ENCODE assay signal across 8 cellular contexts in the genomic region with DNA sequence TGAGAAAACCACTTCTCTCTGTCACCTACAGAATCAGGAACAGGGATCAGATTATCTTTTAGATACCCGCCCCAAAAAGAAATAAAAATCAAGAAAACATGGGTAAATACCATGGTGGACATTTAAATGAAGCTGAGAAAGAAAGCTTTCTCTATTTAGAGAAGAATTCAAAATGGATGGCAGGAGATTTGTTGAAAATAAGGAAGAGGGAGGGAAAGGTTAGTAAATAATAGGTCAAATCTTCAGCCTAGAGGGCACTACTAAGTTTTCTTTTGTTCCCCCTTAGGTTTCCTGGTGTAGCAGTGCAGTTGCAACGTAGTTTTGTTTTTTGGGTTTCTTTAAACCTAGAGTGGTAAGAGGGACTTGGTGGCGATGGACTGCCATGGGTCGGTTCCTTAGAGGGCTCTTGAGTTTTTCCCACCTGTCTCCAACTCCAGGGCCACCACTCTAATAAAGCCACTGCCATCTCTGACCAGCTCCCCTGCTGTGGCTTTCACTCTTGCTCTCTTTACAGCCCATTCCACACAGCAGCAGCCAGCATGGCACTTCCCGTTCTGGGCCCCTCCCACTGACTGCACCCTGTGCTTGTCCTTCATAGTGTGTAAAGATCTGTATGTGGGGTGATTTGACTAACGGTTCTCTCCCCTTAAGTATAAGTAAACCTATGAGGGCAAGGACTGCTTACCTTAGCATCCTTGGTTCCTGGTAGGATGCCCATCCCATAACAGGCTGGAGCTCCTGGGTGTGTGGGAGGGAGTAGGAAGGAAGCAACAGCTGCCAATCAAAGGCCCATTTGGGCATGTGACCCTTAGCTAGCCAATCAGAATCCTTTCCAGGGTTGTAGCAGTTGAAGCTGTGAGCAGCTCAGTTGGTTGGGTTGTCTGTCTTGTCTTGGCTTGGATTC.
DNase-seq lines count a peak whose midpoint lies in the region; ATAC-seq and TF ChIP-seq lines count a peak whose summit lies in the region.

No MANE protein-coding gene starts in this region.

- ATAC-seq in HG02798 (IDR thresholded peaks at IDR 0.05; ENCODE audit: poor library complexity, unreplicated experiment) = peak; percentile 79
- ATAC-seq in activated T-helper 17 cell treated with anti-CD3 and anti-CD28 coated beads, Interleukin-2, amount 50 U/mL, for 72 hours (replicated peaks) = peak; percentile 80

- no peaks in the 10 kb centered on the region for H3K36me3 Mint-ChIP-seq in activated T-helper 17 cell treated with anti-CD3 and anti-CD28 coated beads, Interleukin-2, amount 50 U/mL, for 72 hours (ENCODE audit: low read depth)
- H3K36me3 Mint-ChIP-seq in osteocyte (ENCODE audit: unreplicated experiment) = no peaks in the 10 kb centered on the region

- H3K27ac Mint-ChIP-seq in activated T-helper 17 cell treated with anti-CD3 and anti-CD28 coated beads, Interleukin-2, amount 50 U/mL, for 72 hours = no peak overlapping the region
- H3K27ac Mint-ChIP-seq in osteocyte (ENCODE audit: unreplicated experiment) = no peak overlapping the region

- TF ChIP-seq CTCF in NB4 (IDR thresholded peaks at IDR 0.05; ENCODE audit: low read depth, low read length) (no peak), osteocyte (IDR thresholded peaks at IDR 0.05) (no peak)

- peak overlapping the region; percentile 62 for H3K4me3 Mint-ChIP-seq in activated T-helper 17 cell treated with anti-CD3 and anti-CD28 coated beads, Interleukin-2, amount 50 U/mL, for 72 hours
- no peak overlapping the region for H3K4me3 Mint-ChIP-seq in osteocyte (ENCODE audit: unreplicated experiment)

- H3K9me3 Mint-ChIP-seq in activated T-helper 17 cell treated with anti-CD3 and anti-CD28 coated beads, Interleukin-2, amount 50 U/mL, for 72 hours = no peaks in the 10 kb centered on the region
- H3K9me3 Mint-ChIP-seq in osteocyte (ENCODE audit: unreplicated experiment) = no peaks in the 10 kb centered on the region

- DNase-seq in stimulated activated CD4-positive, alpha-beta T cell treated with anti-CD3 and anti-CD28 coated beads, Interleukin-15, amount 100 ng/mL, for 24 hours = peak; percentile 48
- DNase-seq in stimulated activated CD4-positive, alpha-beta T cell treated with anti-CD3 and anti-CD28 coated beads, Interleukin-12 subunit alpha, Interleukin-12 subunit beta, amount 100 ng/mL, for 4 hours = no peak
- DNase-seq in NB4 (ENCODE audit: low read depth) (peak; percentile 94), medulla oblongata (ENCODE audit: extremely low spot score) (peak; percentile 74), NCI-H1930 (lab: John Stamatoyannopoulos, UW) (no peak), osteocyte (ENCODE audit: extremely low spot score, unreplicated experiment) (no peak)

- H3K4me3 ChIP-seq in NB4 (ENCODE audit: low read depth, low read length) = peak overlapping the region; percentile 65

- H3K27me3 Mint-ChIP-seq in activated T-helper 17 cell treated with anti-CD3 and anti-CD28 coated beads, Interleukin-2, amount 50 U/mL, for 72 hours = no peaks in the 10 kb centered on the region
- peaks cover 36% of the 10 kb centered on the region for H3K27me3 Mint-ChIP-seq in osteocyte (ENCODE audit: unreplicated experiment)

- TF ChIP-seq POLR2A in NB4 (IDR thresholded peaks at IDR 0.05; ENCODE audit: extremely low read depth, insufficient read length) = peak; percentile 80

- peaks cover 5% of the 10 kb centered on the region for H3K4me1 Mint-ChIP-seq in activated T-helper 17 cell treated with anti-CD3 and anti-CD28 coated beads, Interleukin-2, amount 50 U/mL, for 72 hours
- H3K4me1 Mint-ChIP-seq in osteocyte (ENCODE audit: unreplicated experiment) = peaks cover 3% of the 10 kb centered on the region

Comparison
In these comparisons a context has a peak if more than half of its experiments do, and no peak if none do; other contexts are left out.
1. DNase-seq: peak in stimulated activated CD4-positive, alpha-beta T cell treated with anti-CD3 and anti-CD28 coated beads, Interleukin-15, amount 100 ng/mL, for 24 hours (single experiment), NB4 (single experiment) and medulla oblongata (single experiment); none in stimulated activated CD4-positive, alpha-beta T cell treated with anti-CD3 and anti-CD28 coated beads, Interleukin-12 subunit alpha, Interleukin-12 subunit beta, amount 100 ng/mL, for 4 hours (single experiment), NCI-H1930 (0 of 2) and osteocyte (single experiment).